8 cellular contexts compared by ENCODE assay signal in the genomic region with DNA sequence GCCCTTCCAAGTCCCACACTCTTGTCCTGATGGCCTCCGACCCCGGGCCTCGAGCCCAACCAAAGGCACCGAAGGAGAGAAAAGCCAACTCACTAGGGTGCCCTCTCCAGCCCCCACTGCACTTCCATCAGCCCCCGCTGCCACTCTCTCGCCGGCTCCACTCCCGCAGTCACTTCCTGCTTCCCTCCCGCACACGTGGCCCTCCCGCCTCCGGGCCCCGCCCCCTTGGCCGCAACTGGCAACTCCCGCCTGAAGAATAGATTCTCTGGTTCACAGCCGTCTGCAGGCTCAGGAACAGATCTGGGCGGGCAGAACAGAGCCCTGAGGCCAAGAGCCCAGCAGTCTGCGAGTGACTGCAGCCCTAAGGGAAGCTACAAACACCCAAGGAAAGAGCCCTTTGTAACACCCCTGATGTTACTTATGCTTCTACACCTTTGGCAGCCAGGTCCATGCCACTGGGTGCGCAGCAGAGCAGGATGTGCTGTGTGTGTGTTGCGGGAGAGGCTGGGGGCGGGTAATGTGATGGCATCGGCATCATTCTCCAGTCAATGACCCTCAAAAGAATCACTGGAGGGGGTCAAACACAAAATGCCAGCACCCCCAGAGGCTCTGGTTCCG. TPM values are rescaled to one million over a fixed set of nuclear protein-coding genes. Genes with fewer than 3 reads are reported as not detected.
A peak's percentile ranks its signal among the peaks of the same experiment; 100 is the strongest.
DNase-seq lines count a peak whose midpoint lies in the region; ATAC-seq and TF ChIP-seq lines count a peak whose summit lies in the region.

A gene with protein sequence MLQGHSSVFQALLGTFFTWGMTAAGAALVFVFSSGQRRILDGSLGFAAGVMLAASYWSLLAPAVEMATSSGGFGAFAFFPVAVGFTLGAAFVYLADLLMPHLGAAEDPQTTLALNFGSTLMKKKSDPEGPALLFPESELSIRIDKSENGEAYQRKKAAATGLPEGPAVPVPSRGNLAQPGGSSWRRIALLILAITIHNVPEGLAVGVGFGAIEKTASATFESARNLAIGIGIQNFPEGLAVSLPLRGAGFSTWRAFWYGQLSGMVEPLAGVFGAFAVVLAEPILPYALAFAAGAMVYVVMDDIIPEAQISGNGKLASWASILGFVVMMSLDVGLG (minus strand): TSS at position 171 of the 618 bp plus-strand sequence. CDS start 3,924 bp downstream, outside the sequence.

- peaks cover 30 to 60% (median 46%) of the 10 kb centered on the region in 10 experiments for H3K4me1 ChIP-seq in BLaER1 treated with 17β-estradiol and CSF1 and Interleukin-3, amounts not matched to agents 10 nM and 100 nM
- peaks cover 11 to 32% (median 27%) of the 10 kb centered on the region in 4 donors for H3K4me1 ChIP-seq in liver (ENCODE audit: control insufficient read depth in 4 of 4, insufficient read depth in 4 of 4, low read length in 3 of 4)

- DNase-seq in NCI-H69 (lab: John Stamatoyannopoulos, UW), result peak; percentile 99
- DNase-seq in activated CD4-positive, alpha-beta T cell treated with anti-CD3 and anti-CD28 coated beads, Interleukin-2, amount 50 U/mL, for 24 hours (ENCODE audit: low read depth in 1 of 2, low spot score in 1 of 2), result peak; percentile 73 to 86
- DNase-seq in dermis microvascular lymphatic vessel endothelial cell (ENCODE audit: low read depth in 2 of 2), result peak; percentile 68 to 88
- DNase-seq in stimulated activated CD4-positive, alpha-beta T cell treated with anti-CD3 and anti-CD28 coated beads, Interleukin-4, amount 100 ng/mL, for 24 hours, result peak; percentile 92

- peak within 1 kb of the TSS in 10 of 11 experiments; percentile 44 to 81 (median 76); a peak in 19 of 22 replicates for H3K27ac ChIP-seq in BLaER1 treated with 17β-estradiol and CSF1 and Interleukin-3, amounts not matched to agents 10 nM and 100 nM
- H3K27ac ChIP-seq in liver (ENCODE audit: low read depth in 1 of 2, low read length in 2 of 2), result peak within 1 kb of the TSS; percentile 11 to 37

- H3K4me3 ChIP-seq in BLaER1 treated with 17β-estradiol and CSF1 and Interleukin-3, amounts not matched to agents 10 nM and 100 nM, result peak within 1 kb of the TSS; percentile 63 to 80 (median 71)
- peak within 1 kb of the TSS; percentile 70 to 91 (median 76) for H3K4me3 ChIP-seq in liver (ENCODE audit: low read depth in 1 of 3, low read length in 3 of 3)

- no peak for TF ChIP-seq CTCF in liver (IDR thresholded peaks at IDR 0.05; ENCODE audit: low read depth, low read length, missing input control)

- ATAC-seq in GM19328 (IDR thresholded peaks at IDR 0.05; ENCODE audit: unreplicated experiment) (peak; percentile 97), HG03520 (IDR thresholded peaks at IDR 0.05; ENCODE audit: unreplicated experiment) (peak; percentile 99)

- H4K20me1 ChIP-seq in BLaER1 treated with 17β-estradiol and CSF1 and Interleukin-3, amounts not matched to agents 10 nM and 100 nM, result peaks cover 0 to 6% (median 0%) of the 10 kb centered on the region in 11 experiments; a peak in 1 of 22 replicates

- H3K36me3 ChIP-seq in BLaER1 treated with 17β-estradiol and CSF1 and Interleukin-3, amounts not matched to agents 10 nM and 100 nM, result peaks cover 3 to 16% (median 10%) of the 10 kb centered on the region in 11 experiments; a peak in 19 of 22 replicates
- peaks cover 0 to 3% (median under 1%) of the 10 kb centered on the region in 4 donors for H3K36me3 ChIP-seq in liver (ENCODE audit: control insufficient read depth in 4 of 4, insufficient read depth in 3 of 4, low read depth in 1 of 4, low read length in 3 of 4)

- H3K9ac ChIP-seq in BLaER1 treated with 17β-estradiol and CSF1 and Interleukin-3, amounts not matched to agents 10 nM and 100 nM, result peak within 1 kb of the TSS; percentile 69 to 84 (median 78)
- H3K9ac ChIP-seq in liver (ENCODE audit: low read depth in 1 of 2, low read length in 2 of 2), result peak within 1 kb of the TSS; percentile 16 to 24

- H3K9me3 ChIP-seq in BLaER1 treated with 17β-estradiol and CSF1 and Interleukin-3, amounts not matched to agents 10 nM and 100 nM (replicated peaks in 1 of 11), result no peaks in the 10 kb centered on the region
- no peaks in the 10 kb centered on the region for H3K9me3 ChIP-seq in liver (ENCODE audit: control insufficient read depth in 4 of 4, low read length in 3 of 4)

- 14% methylated on average over 23 of the region's 23 CpGs for WGBS in liver

- H3K27me3 ChIP-seq in BLaER1 treated with 17β-estradiol and CSF1 and Interleukin-3, amounts not matched to agents 10 nM and 100 nM, result no peaks in the 10 kb centered on the region
- H3K27me3 ChIP-seq in liver (ENCODE audit: control insufficient read depth in 4 of 4, insufficient read depth in 4 of 4, low read length in 3 of 4), result no peaks in the 10 kb centered on the region

- H3K4me2 ChIP-seq in BLaER1 treated with 17β-estradiol and CSF1 and Interleukin-3, amounts not matched to agents 10 nM and 100 nM, result peak within 1 kb of the TSS; percentile 90 to 100 (median 98)

- peak; percentile 40 to 61 for TF ChIP-seq RAD21 in liver (IDR thresholded peaks at IDR 0.05)

TF ChIP-seq in liver, 16 proteins besides CTCF, POLR2A, EP300 and RAD21:
- TF ChIP-seq EGR1 (IDR thresholded peaks at IDR 0.05; ENCODE audit: low read depth in 2 of 2) (peak in 1 of 2 donors; percentile 11), HNF4A (conservative IDR thresholded peaks at IDR 0.05) (peak in 1 of 2 donors; percentile 25), RXRA (IDR thresholded peaks at IDR 0.05) (peak in 1 of 2 donors; percentile 18), GABPA (IDR thresholded peaks at IDR 0.05 in 1 of 2, conservative IDR thresholded peaks at IDR 0.05 in 1 of 2) (peak in 1 of 2 donors; percentile 74), FOXA2 (IDR thresholded peaks at IDR 0.05) (no peak), TAF1 (conservative IDR thresholded peaks at IDR 0.05) (no peak), YY1 (IDR thresholded peaks at IDR 0.05) (peak; percentile 44), HNF4G (IDR thresholded peaks at IDR 0.05) (no peak), SP1 (IDR thresholded peaks at IDR 0.05) (peak; percentile 60), FOXA1 (IDR thresholded peaks at IDR 0.05) (no peak)
- TF ChIP-seq, protein P1, sequence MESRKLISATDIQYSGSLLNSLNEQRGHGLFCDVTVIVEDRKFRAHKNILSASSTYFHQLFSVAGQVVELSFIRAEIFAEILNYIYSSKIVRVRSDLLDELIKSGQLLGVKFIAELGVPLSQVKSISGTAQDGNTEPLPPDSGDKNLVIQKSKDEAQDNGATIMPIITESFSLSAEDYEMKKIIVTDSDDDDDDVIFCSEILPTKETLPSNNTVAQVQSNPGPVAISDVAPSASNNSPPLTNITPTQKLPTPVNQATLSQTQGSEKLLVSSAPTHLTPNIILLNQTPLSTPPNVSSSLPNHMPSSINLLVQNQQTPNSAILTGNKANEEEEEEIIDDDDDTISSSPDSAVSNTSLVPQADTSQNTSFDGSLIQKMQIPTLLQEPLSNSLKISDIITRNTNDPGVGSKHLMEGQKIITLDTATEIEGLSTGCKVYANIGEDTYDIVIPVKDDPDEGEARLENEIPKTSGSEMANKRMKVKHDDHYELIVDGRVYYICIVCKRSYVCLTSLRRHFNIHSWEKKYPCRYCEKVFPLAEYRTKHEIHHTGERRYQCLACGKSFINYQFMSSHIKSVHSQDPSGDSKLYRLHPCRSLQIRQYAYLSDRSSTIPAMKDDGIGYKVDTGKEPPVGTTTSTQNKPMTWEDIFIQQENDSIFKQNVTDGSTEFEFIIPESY (IDR thresholded peaks at IDR 0.05), result no peak
- TF ChIP-seq, protein P2, sequence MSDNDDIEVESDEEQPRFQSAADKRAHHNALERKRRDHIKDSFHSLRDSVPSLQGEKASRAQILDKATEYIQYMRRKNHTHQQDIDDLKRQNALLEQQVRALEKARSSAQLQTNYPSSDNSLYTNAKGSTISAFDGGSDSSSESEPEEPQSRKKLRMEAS (IDR thresholded peaks at IDR 0.05), result peak; percentile 60
- TF ChIP-seq, protein P3, sequence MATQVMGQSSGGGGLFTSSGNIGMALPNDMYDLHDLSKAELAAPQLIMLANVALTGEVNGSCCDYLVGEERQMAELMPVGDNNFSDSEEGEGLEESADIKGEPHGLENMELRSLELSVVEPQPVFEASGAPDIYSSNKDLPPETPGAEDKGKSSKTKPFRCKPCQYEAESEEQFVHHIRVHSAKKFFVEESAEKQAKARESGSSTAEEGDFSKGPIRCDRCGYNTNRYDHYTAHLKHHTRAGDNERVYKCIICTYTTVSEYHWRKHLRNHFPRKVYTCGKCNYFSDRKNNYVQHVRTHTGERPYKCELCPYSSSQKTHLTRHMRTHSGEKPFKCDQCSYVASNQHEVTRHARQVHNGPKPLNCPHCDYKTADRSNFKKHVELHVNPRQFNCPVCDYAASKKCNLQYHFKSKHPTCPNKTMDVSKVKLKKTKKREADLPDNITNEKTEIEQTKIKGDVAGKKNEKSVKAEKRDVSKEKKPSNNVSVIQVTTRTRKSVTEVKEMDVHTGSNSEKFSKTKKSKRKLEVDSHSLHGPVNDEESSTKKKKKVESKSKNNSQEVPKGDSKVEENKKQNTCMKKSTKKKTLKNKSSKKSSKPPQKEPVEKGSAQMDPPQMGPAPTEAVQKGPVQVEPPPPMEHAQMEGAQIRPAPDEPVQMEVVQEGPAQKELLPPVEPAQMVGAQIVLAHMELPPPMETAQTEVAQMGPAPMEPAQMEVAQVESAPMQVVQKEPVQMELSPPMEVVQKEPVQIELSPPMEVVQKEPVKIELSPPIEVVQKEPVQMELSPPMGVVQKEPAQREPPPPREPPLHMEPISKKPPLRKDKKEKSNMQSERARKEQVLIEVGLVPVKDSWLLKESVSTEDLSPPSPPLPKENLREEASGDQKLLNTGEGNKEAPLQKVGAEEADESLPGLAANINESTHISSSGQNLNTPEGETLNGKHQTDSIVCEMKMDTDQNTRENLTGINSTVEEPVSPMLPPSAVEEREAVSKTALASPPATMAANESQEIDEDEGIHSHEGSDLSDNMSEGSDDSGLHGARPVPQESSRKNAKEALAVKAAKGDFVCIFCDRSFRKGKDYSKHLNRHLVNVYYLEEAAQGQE (IDR thresholded peaks at IDR 0.05), result no peak
- TF ChIP-seq, protein P4, sequence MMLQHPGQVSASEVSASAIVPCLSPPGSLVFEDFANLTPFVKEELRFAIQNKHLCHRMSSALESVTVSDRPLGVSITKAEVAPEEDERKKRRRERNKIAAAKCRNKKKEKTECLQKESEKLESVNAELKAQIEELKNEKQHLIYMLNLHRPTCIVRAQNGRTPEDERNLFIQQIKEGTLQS (IDR thresholded peaks at IDR 0.05), result no peak
TF ChIP-seq in liver: peak in this region for 7.

RNA-seq across cellular contexts. Expression of the gene that starts here (rescaled TPM):
- total RNA-seq in dermis microvascular lymphatic vessel endothelial cell (7.2 and 12.6 TPM in 2 replicates), liver (10 to 100 TPM; 34.6 to 44.9 TPM)
- polyA plus RNA-seq in liver, result 10 to 100 TPM; 18.9 to 21.8 TPM

Comparison
In these comparisons a context has a peak if more than half of its experiments do, and no peak if none do; other contexts are left out.
1. Peak in every context shown above with its lines: DNase-seq, ATAC-seq, H3K4me3 ChIP-seq and H3K27ac ChIP-seq.